In genomic region chr6:146351018-146351417, GRCh38 we compare ENCODE assay signal across 1 cellular context.
TF ChIP-seq lines count a peak whose summit lies in the region.

No MANE protein-coding gene starts in this region.

TF ChIP-seq in GM23338, 12 proteins besides CTCF, POLR2A, EP300 and RAD21 (continued from another document):
- TF ChIP-seq, protein P1, sequence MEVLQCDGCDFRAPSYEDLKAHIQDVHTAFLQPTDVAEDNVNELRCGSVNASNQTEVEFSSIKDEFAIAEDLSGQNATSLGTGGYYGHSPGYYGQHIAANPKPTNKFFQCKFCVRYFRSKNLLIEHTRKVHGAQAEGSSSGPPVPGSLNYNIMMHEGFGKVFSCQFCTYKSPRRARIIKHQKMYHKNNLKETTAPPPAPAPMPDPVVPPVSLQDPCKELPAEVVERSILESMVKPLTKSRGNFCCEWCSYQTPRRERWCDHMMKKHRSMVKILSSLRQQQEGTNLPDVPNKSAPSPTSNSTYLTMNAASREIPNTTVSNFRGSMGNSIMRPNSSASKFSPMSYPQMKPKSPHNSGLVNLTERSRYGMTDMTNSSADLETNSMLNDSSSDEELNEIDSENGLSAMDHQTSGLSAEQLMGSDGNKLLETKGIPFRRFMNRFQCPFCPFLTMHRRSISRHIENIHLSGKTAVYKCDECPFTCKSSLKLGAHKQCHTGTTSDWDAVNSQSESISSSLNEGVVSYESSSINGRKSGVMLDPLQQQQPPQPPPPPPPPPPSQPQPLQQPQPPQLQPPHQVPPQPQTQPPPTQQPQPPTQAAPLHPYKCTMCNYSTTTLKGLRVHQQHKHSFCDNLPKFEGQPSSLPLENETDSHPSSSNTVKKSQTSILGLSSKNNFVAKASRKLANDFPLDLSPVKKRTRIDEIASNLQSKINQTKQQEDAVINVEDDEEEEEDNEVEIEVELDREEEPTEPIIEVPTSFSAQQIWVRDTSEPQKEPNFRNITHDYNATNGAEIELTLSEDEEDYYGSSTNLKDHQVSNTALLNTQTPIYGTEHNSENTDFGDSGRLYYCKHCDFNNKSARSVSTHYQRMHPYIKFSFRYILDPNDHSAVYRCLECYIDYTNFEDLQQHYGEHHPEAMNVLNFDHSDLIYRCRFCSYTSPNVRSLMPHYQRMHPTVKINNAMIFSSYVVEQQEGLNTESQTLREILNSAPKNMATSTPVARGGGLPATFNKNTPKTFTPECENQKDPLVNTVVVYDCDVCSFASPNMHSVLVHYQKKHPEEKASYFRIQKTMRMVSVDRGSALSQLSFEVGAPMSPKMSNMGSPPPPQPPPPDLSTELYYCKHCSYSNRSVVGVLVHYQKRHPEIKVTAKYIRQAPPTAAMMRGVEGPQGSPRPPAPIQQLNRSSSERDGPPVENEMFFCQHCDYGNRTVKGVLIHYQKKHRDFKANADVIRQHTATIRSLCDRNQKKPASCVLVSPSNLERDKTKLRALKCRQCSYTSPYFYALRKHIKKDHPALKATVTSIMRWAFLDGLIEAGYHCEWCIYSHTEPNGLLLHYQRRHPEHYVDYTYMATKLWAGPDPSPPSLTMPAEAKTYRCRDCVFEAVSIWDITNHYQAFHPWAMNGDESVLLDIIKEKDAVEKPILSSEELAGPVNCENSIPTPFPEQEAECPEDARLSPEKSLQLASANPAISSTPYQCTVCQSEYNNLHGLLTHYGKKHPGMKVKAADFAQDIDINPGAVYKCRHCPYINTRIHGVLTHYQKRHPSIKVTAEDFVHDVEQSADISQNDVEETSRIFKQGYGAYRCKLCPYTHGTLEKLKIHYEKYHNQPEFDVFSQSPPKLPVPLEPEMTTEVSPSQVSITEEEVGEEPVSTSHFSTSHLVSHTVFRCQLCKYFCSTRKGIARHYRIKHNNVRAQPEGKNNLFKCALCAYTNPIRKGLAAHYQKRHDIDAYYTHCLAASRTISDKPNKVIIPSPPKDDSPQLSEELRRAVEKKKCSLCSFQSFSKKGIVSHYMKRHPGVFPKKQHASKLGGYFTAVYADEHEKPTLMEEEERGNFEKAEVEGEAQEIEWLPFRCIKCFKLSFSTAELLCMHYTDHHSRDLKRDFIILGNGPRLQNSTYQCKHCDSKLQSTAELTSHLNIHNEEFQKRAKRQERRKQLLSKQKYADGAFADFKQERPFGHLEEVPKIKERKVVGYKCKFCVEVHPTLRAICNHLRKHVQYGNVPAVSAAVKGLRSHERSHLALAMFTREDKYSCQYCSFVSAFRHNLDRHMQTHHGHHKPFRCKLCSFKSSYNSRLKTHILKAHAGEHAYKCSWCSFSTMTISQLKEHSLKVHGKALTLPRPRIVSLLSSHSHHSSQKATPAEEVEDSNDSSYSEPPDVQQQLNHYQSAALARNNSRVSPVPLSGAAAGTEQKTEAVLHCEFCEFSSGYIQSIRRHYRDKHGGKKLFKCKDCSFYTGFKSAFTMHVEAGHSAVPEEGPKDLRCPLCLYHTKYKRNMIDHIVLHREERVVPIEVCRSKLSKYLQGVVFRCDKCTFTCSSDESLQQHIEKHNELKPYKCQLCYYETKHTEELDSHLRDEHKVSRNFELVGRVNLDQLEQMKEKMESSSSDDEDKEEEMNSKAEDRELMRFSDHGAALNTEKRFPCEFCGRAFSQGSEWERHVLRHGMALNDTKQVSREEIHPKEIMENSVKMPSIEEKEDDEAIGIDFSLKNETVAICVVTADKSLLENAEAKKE (CRISPR knock-in tag; IDR thresholded peaks at IDR 0.05) = no peak
- no peak for TF ChIP-seq EZH2 (IDR thresholded peaks at IDR 0.05; ENCODE audit: low read depth, unreplicated experiment)
